In the genomic region with DNA sequence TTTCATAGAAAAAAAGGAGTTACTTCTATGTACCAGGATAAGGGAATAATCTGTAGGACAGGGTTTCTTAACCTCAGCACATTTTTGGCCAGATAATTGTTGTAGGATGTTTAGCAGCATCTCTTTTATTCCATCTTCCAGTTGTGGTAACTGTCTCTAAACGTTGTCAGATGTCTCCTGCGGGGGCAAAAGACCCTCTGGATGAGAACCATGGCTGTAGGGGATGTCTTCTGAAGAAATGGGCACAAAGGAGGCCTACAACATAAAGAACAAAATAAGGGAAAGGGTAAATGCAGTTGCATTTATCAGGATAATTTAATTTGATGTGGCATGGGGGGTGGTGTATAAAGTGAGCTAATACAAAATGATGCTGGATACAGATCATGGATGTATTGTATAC, we compare ENCODE assay signal across 23 cellular contexts. TPM values are rescaled to one million over a fixed set of nuclear protein-coding genes. Genes with fewer than 3 reads are reported as not detected.
DNase-seq lines count a peak whose midpoint lies in the region; ATAC-seq and TF ChIP-seq lines count a peak whose summit lies in the region.
"Had no signal": no experiment of that assay in that cellular context is flagged by ENCODE, and none has a peak within 500 bp of the region (broad histone marks: within the 10 kb centered on the region; RNA-seq: fewer than 3 reads in every experiment).

No MANE protein-coding gene starts in this region.

- no peak overlapping the region for H3K27ac ChIP-seq in CD4-positive, alpha-beta T cell (ENCODE audit: low read depth, low read length)
- H3K27ac ChIP-seq: gastrocnemius medialis, hepatocyte, HL-60, ovary, right atrium auricular region had no signal

- peaks cover 40% of the 10 kb centered on the region for H3K36me3 Mint-ChIP-seq in activated CD4-positive, alpha-beta T cell treated with anti-CD3 and anti-CD28 coated beads for 36 hours (ENCODE audit: low read depth)
- H3K36me3 Mint-ChIP-seq in CD4-positive, alpha-beta T cell (ENCODE audit: low read depth): peaks cover 36% of the 10 kb centered on the region
- H3K36me3 Mint-ChIP-seq in T-helper 17 cell (ENCODE audit: low read depth) (peaks cover 2% of the 10 kb centered on the region), immature natural killer cell (peaks cover 1 to 11% (median 7%) of the 10 kb centered on the region in 3 donors)
- peaks cover 46% of the 10 kb centered on the region for H3K36me3 Mint-ChIP-seq in activated T-helper 2 cell treated with anti-CD3 and anti-CD28 coated beads, Interferon-gamma antibody, Interleukin-2, Interleukin-4, amounts not matched to agents 10 μg/mL and 5 μg/mL and 100 μg/mL, durations not matched to agents 14 hours and 24 hours and 36 hours (ENCODE audit: low read depth)

- H3K27me3 ChIP-seq in CD4-positive, alpha-beta T cell (ENCODE audit: control insufficient read depth, insufficient read depth, low read length): no peaks in the 10 kb centered on the region
- H3K27me3 ChIP-seq: gastrocnemius medialis, hepatocyte, ovary, right atrium auricular region had no signal

- H3K9me3 Mint-ChIP-seq in activated CD4-positive, alpha-beta T cell treated with anti-CD3 and anti-CD28 coated beads for 36 hours (ENCODE audit: low read depth): no peaks in the 10 kb centered on the region
- no peaks in the 10 kb centered on the region for H3K9me3 Mint-ChIP-seq in CD4-positive, alpha-beta T cell
- H3K9me3 Mint-ChIP-seq in immature natural killer cell: no peaks in the 10 kb centered on the region
- H3K9me3 Mint-ChIP-seq in activated T-helper 2 cell treated with anti-CD3 and anti-CD28 coated beads, Interferon-gamma antibody, Interleukin-2, Interleukin-4, amounts not matched to agents 10 μg/mL and 5 μg/mL and 100 μg/mL, durations not matched to agents 14 hours and 24 hours and 36 hours: no peaks in the 10 kb centered on the region

- DNase-seq in activated CD4-positive, alpha-beta T cell treated with anti-CD3 and anti-CD28 coated beads for 36 hours: no peak
- no peak for DNase-seq in activated CD4-positive, alpha-beta T cell treated with anti-CD3 and anti-CD28 coated beads, Interleukin-2, amount 50 U/mL, for 4 hours
- no peak for DNase-seq in CD4-positive, alpha-beta T cell
- no peak for DNase-seq in T-helper 17 cell
- no peak for DNase-seq in immature natural killer cell
- no peak for DNase-seq in anterior cingulate cortex (lab: John Stamatoyannopoulos, UW)
- DNase-seq in activated T-helper 2 cell treated with anti-CD3 and anti-CD28 coated beads, Interferon-gamma antibody, Interleukin-2, Interleukin-4, amounts not matched to agents 10 μg/mL and 5 μg/mL and 100 μg/mL, durations not matched to agents 14 hours and 24 hours and 36 hours (ENCODE audit: low spot score): no peak
- no peak for DNase-seq in effector CD8-positive, alpha-beta T cell (lab: John Stamatoyannopoulos, UW)
- DNase-seq: AML-193; amniotic stem cell; cortex of kidney; gastrocnemius medialis; NCI-H1092 treated with DMSO at 0.1 percent for 48 hours; NCI-H2029; NCI-H69; ovary; stimulated activated CD4-positive, alpha-beta T cell treated with anti-CD3 and anti-CD28 coated beads, Interleukin-4, amount 100 ng/mL, for 1 hour; stimulated activated naive CD4-positive, alpha-beta T cell had no signal

- no peak for ATAC-seq in activated CD4-positive, alpha-beta T cell treated with anti-CD3 and anti-CD28 coated beads for 36 hours
- no peak for ATAC-seq in CD4-positive, alpha-beta T cell (ENCODE audit: poor library complexity)
- no peak for ATAC-seq in T-helper 17 cell
- ATAC-seq: activated CD4-positive, CD25-positive, alpha-beta regulatory T cell treated with anti-CD3 and anti-CD28 coated beads, Interleukin-2, amount 50 U/mL, for 24 hours; gastrocnemius medialis had no signal

- H3K27ac Mint-ChIP-seq in activated CD4-positive, alpha-beta T cell treated with anti-CD3 and anti-CD28 coated beads for 36 hours: peak overlapping the region; percentile 26
- peak overlapping the region; percentile 28 for H3K27ac Mint-ChIP-seq in CD4-positive, alpha-beta T cell
- H3K27ac Mint-ChIP-seq in T-helper 17 cell (peak overlapping the region; percentile 72), immature natural killer cell (peak overlapping the region in 4 of 6 donors; percentile 19 to 76 (median 58))
- H3K27ac Mint-ChIP-seq in activated T-helper 2 cell treated with anti-CD3 and anti-CD28 coated beads, Interferon-gamma antibody, Interleukin-2, Interleukin-4, amounts not matched to agents 10 μg/mL and 5 μg/mL and 100 μg/mL, durations not matched to agents 14 hours and 24 hours and 36 hours: no peak overlapping the region

- TF ChIP-seq CTCF in CD4-positive, alpha-beta T cell (IDR thresholded peaks at IDR 0.05): no peak

- POLR2A ChIA-PET in activated CD4-positive, alpha-beta T cell treated with anti-CD3 and anti-CD28 coated beads for 36 hours (lab: Charles Lee): interaction anchor here (0.6 kb wide), 1 partner anchor 13 kb away, joined by 3 read pairs; no protein-coding TSS in a partner anchor
- POLR2A ChIA-PET in CD4-positive, alpha-beta T cell (lab: Charles Lee): no interaction called here

- intact Hi-C loops in activated CD4-positive, alpha-beta T cell treated with anti-CD3 and anti-CD28 coated beads for 36 hours (cut with DNase I, micrococcal nuclease): loop anchor here in 1 of 2 experiments (10.0 kb wide), 1 partner anchor 1748 kb away; the partner anchor contains the start of gene SCAF8
- intact Hi-C loops in CD4-positive, alpha-beta T cell (cut with DNase I, micrococcal nuclease): loop anchor here in 1 of 2 experiments (10.0 kb wide), 1 partner anchor 1602 kb away; no protein-coding TSS in a partner anchor
- intact Hi-C loops in activated T-helper 2 cell treated with anti-CD3 and anti-CD28 coated beads, Interferon-gamma antibody, Interleukin-2, Interleukin-4, amounts not matched to agents 10 μg/mL and 5 μg/mL and 100 μg/mL, durations not matched to agents 14 hours and 24 hours and 36 hours (cut with micrococcal nuclease): no loop called here

- H3K4me3 Mint-ChIP-seq in activated CD4-positive, alpha-beta T cell treated with anti-CD3 and anti-CD28 coated beads for 36 hours: no peak overlapping the region
- H3K4me3 Mint-ChIP-seq in CD4-positive, alpha-beta T cell: no peak overlapping the region
- H3K4me3 Mint-ChIP-seq in T-helper 17 cell (no peak overlapping the region), immature natural killer cell (no peak overlapping the region)
- no peak overlapping the region for H3K4me3 Mint-ChIP-seq in activated T-helper 2 cell treated with anti-CD3 and anti-CD28 coated beads, Interferon-gamma antibody, Interleukin-2, Interleukin-4, amounts not matched to agents 10 μg/mL and 5 μg/mL and 100 μg/mL, durations not matched to agents 14 hours and 24 hours and 36 hours (ENCODE audit: low read depth)

- H3K9me3 ChIP-seq in CD4-positive, alpha-beta T cell (ENCODE audit: control insufficient read depth, low read length): no peaks in the 10 kb centered on the region
- no peaks in the 10 kb centered on the region for H3K9me3 ChIP-seq in T-helper 17 cell (ENCODE audit: control insufficient read depth, low read length, poor library complexity, severe bottlenecking)
- H3K9me3 ChIP-seq: gastrocnemius medialis, HAP-1, ovary, right atrium auricular region had no signal

- H3K27me3 Mint-ChIP-seq in activated CD4-positive, alpha-beta T cell treated with anti-CD3 and anti-CD28 coated beads for 36 hours: no peaks in the 10 kb centered on the region
- H3K27me3 Mint-ChIP-seq in CD4-positive, alpha-beta T cell: no peaks in the 10 kb centered on the region
- H3K27me3 Mint-ChIP-seq in T-helper 17 cell (no peaks in the 10 kb centered on the region), immature natural killer cell (ENCODE audit: low read depth in 3 of 3) (peaks cover 11 to 13% (median 12%) of the 10 kb centered on the region in 3 donors)
- no peaks in the 10 kb centered on the region for H3K27me3 Mint-ChIP-seq in activated T-helper 2 cell treated with anti-CD3 and anti-CD28 coated beads, Interferon-gamma antibody, Interleukin-2, Interleukin-4, amounts not matched to agents 10 μg/mL and 5 μg/mL and 100 μg/mL, durations not matched to agents 14 hours and 24 hours and 36 hours (ENCODE audit: low read depth)

- CTCF ChIA-PET in activated CD4-positive, alpha-beta T cell treated with anti-CD3 and anti-CD28 coated beads for 36 hours (lab: Charles Lee): interaction anchor here (0.6 to 1.0 kb wide), 2 partner anchors 13 to 685 kb away, joined by 3 read pairs; no protein-coding TSS in a partner anchor
- CTCF ChIA-PET in CD4-positive, alpha-beta T cell (lab: Charles Lee): no interaction called here

- H3K4me1 Mint-ChIP-seq in activated CD4-positive, alpha-beta T cell treated with anti-CD3 and anti-CD28 coated beads for 36 hours: peaks cover 20% of the 10 kb centered on the region
- H3K4me1 Mint-ChIP-seq in CD4-positive, alpha-beta T cell (ENCODE audit: low read depth): peaks cover 41% of the 10 kb centered on the region
- peaks cover 25% of the 10 kb centered on the region for H3K4me1 Mint-ChIP-seq in T-helper 17 cell
- peaks cover 22 to 32% of the 10 kb centered on the region in 2 donors for H3K4me1 Mint-ChIP-seq in immature natural killer cell
- peaks cover 20% of the 10 kb centered on the region for H3K4me1 Mint-ChIP-seq in activated T-helper 2 cell treated with anti-CD3 and anti-CD28 coated beads, Interferon-gamma antibody, Interleukin-2, Interleukin-4, amounts not matched to agents 10 μg/mL and 5 μg/mL and 100 μg/mL, durations not matched to agents 14 hours and 24 hours and 36 hours (ENCODE audit: low read depth)

RNA-seq across cellular contexts. Expression of gene FBXO5, which starts 4.1 kb away (rescaled TPM):
- total RNA-seq in activated CD4-positive, alpha-beta T cell treated with anti-CD3 and anti-CD28 coated beads for 36 hours: 10 to 100 TPM; 48.7 to 57.3 TPM
- total RNA-seq in CD4-positive, alpha-beta T cell: 1 to 10 TPM; 3.0 to 3.3 TPM
- 1 to 10 TPM; 4.5 to 5.9 TPM for total RNA-seq in T-helper 17 cell
- polyA plus RNA-seq in immature natural killer cell: 1 to 10 TPM; 3.4 to 10.0 (median 5.7) TPM
- 31.4 and 34.6 TPM in 2 replicates for total RNA-seq in activated T-helper 2 cell treated with anti-CD3 and anti-CD28 coated beads, Interferon-gamma antibody, Interleukin-2, Interleukin-4, amounts not matched to agents 10 μg/mL and 5 μg/mL and 100 μg/mL, durations not matched to agents 14 hours and 24 hours and 36 hours

RNA-seq across cellular contexts. Expression of gene MTRF1L, which starts 15.5 kb away (rescaled TPM):
- total RNA-seq in activated CD4-positive, alpha-beta T cell treated with anti-CD3 and anti-CD28 coated beads for 36 hours: 10 to 100 TPM; 16.8 to 19.9 TPM
- 10 to 100 TPM in 1 of 2 experiments, 1 to 10 TPM in 1; 9.3 to 11.2 TPM for total RNA-seq in CD4-positive, alpha-beta T cell
- 10 to 100 TPM in 1 of 2 donors, 1 to 10 TPM in 1; 9.5 to 14.8 TPM for total RNA-seq in T-helper 17 cell
- polyA plus RNA-seq in immature natural killer cell: 10 to 100 TPM; 10.4 to 17.6 (median 16.4) TPM
- 24.1 and 24.9 TPM in 2 replicates for total RNA-seq in activated T-helper 2 cell treated with anti-CD3 and anti-CD28 coated beads, Interferon-gamma antibody, Interleukin-2, Interleukin-4, amounts not matched to agents 10 μg/mL and 5 μg/mL and 100 μg/mL, durations not matched to agents 14 hours and 24 hours and 36 hours
